In genomic region chr3:114510201-114510600, GRCh38 we compare ENCODE assay signal across 25 cellular contexts.
DNase-seq lines count a peak whose midpoint lies in the region; ATAC-seq, FAIRE-seq and TF ChIP-seq lines count a peak whose summit lies in the region.
"Had no signal": no experiment of that assay in that cellular context is flagged by ENCODE, and none has a peak within 500 bp of the region (broad histone marks: within the 10 kb centered on the region; RNA-seq: fewer than 3 reads in every experiment).

No MANE protein-coding gene starts in this region.

- H3K27me3 ChIP-seq in right cardiac atrium (ENCODE audit: control insufficient read depth, insufficient read depth) (no peaks in the 10 kb centered on the region), heart right ventricle (no peaks in the 10 kb centered on the region), GM12878 (replicated peaks in 1 of 2; ENCODE audit: control insufficient read depth in 2 of 2, insufficient read depth in 2 of 2, low read length in 1 of 2) (no peaks in the 10 kb centered on the region), Karpas-422 (ENCODE audit: low read length) (no peaks in the 10 kb centered on the region)
- H3K27me3 ChIP-seq: BLaER1 had no signal

- TF ChIP-seq RAD21 in GM12878 (IDR thresholded peaks at IDR 0.05; ENCODE audit: insufficient read depth, low read depth, low read length): no peak

- no peak for ATAC-seq in right cardiac atrium
- no peak for ATAC-seq in heart right ventricle
- peak; percentile 66 for ATAC-seq in GM12878
- peak; percentile 61 for ATAC-seq in stimulated activated memory B cell treated with anti-CD40 and anti-IgM and Interleukin-4, amounts not matched to agents 10 μg/mL and 1 μg/mL and 100 μg/mL, for 72 hours

- H3K27me3 Mint-ChIP-seq in stimulated activated memory B cell treated with anti-CD40 and anti-IgM and Interleukin-4, amounts not matched to agents 10 μg/mL and 1 μg/mL and 100 μg/mL, for 72 hours: no peaks in the 10 kb centered on the region

- POLR2A ChIA-PET in GM12878 (lab: Charles Lee): no interaction called here

- DNase-seq in right cardiac atrium (no peak), heart right ventricle (no peak), GM12878 (ENCODE audit: low read depth, low spot score) (no peak), NCI-H82 (lab: John Stamatoyannopoulos, UW) (no peak), NCI-H2227 treated with DMSO at 0.1 percent for 48 hours (lab: John Stamatoyannopoulos, UW) (no peak), Karpas-422 (no peak)
- DNase-seq: 8988T; ACHN; CD4-positive, CD25-positive, alpha-beta regulatory T cell; GOT3; HFFc6; IMR-90; KG1; MM.1S; NCI-H2029; NCI-H446 treated with DMSO at 0.1 percent for 48 hours; NCI-H526; SK-N-SH had no signal

- H3K9ac ChIP-seq in GM12878 (ENCODE audit: control insufficient read depth, insufficient read depth, low read length) (no peak overlapping the region), Karpas-422 (ENCODE audit: low read length) (no peak overlapping the region)
- H3K9ac ChIP-seq: BLaER1, SK-N-SH had no signal

- H3K4me3 Mint-ChIP-seq in stimulated activated memory B cell treated with anti-CD40 and anti-IgM and Interleukin-4, amounts not matched to agents 10 μg/mL and 1 μg/mL and 100 μg/mL, for 72 hours: no peak overlapping the region
- H3K4me3 Mint-ChIP-seq: CD4-positive, CD25-positive, alpha-beta regulatory T cell; HFFc6 had no signal

- no peaks in the 10 kb centered on the region for H3K9me3 Mint-ChIP-seq in stimulated activated memory B cell treated with anti-CD40 and anti-IgM and Interleukin-4, amounts not matched to agents 10 μg/mL and 1 μg/mL and 100 μg/mL, for 72 hours
- H3K9me3 Mint-ChIP-seq: CD4-positive, CD25-positive, alpha-beta regulatory T cell; HFFc6 had no signal

- SMC1A ChIA-PET in GM12878 (lab: Charles Lee; ENCODE audit: uncharacterized antibody, unreplicated experiment): interaction anchor here (0.8 to 1.2 kb wide), 3 partner anchors 10 to 126 kb away, joined by 3 to 4 read pairs (median 3); no protein-coding TSS in a partner anchor

- FAIRE-seq in GM12878 (lab: Jason Lieb, UNC): no peak
- FAIRE-seq: D721Med, G401.6, GM12891 had no signal

- H3K27ac Mint-ChIP-seq in stimulated activated memory B cell treated with anti-CD40 and anti-IgM and Interleukin-4, amounts not matched to agents 10 μg/mL and 1 μg/mL and 100 μg/mL, for 72 hours: no peak overlapping the region
- H3K27ac Mint-ChIP-seq: CD4-positive, CD25-positive, alpha-beta regulatory T cell; HFFc6 had no signal

- CTCF ChIA-PET in GM12878 (lab: Yijun Ruan, JAX): interaction anchor here (0.6 to 1.9 kb wide), 4 partner anchors 8 to 17 kb away, joined by 3 to 4 read pairs (median 4); no protein-coding TSS in a partner anchor

- TF ChIP-seq CTCF in heart right ventricle (IDR thresholded peaks at IDR 0.05) (no peak), GM12878 (IDR thresholded peaks at IDR 0.05 in 2 of 3, conservative IDR thresholded peaks at IDR 0.05 in 1 of 3; ENCODE audit: control insufficient read depth in 2 of 3, extremely low read depth in 1 of 3, insufficient read depth in 1 of 3, low read depth in 3 of 3, low read length in 3 of 3) (no peak)

- whole genome bisulfite sequencing in right cardiac atrium: 81% methylated on average over 2 of the region's 2 CpGs
- WGBS in heart right ventricle, 2 donors: 79 to 86% methylated on average over 2 of the region's 2 CpGs
- 8% methylated on average over 2 of the region's 2 CpGs for WGBS in GM12878 (ENCODE audit: insufficient coverage, insufficient replicate concordance, low lambda C conversion rate, missing lambda C conversion rate)
- 69 to 75% methylated on average over 1 to 2 of the region's 2 CpGs for WGBS in mesodermal cell (ENCODE audit: insufficient coverage in 2 of 2), 2 experiments

- H3K4me3 ChIP-seq in right cardiac atrium (ENCODE audit: low read length): no peak overlapping the region
- H3K4me3 ChIP-seq in heart right ventricle: no peak overlapping the region
- no peak overlapping the region for H3K4me3 ChIP-seq in GM12878
- H3K4me3 ChIP-seq in mesodermal cell (ENCODE audit: extremely low read depth, insufficient read depth, low read length, poor library complexity, severe bottlenecking): no peak overlapping the region
- no peak overlapping the region for H3K4me3 ChIP-seq in Karpas-422 (ENCODE audit: low read length)
- H3K4me3 ChIP-seq: BLaER1, HAP-1 had no signal

- H3K27ac ChIP-seq in right cardiac atrium (ENCODE audit: low read length) (peak overlapping the region; percentile 27), heart right ventricle (no peak overlapping the region), GM12878 (ENCODE audit: control insufficient read depth, insufficient read depth) (no peak overlapping the region), mesodermal cell (ENCODE audit: low read depth, low read length, severe bottlenecking) (peak overlapping the region; percentile 8), Karpas-422 (ENCODE audit: low read length) (no peak overlapping the region)
- H3K27ac ChIP-seq: BLaER1 had no signal

- H3K4me1 ChIP-seq in right cardiac atrium (ENCODE audit: control insufficient read depth, insufficient read depth, low read length): peaks cover 5% of the 10 kb centered on the region
- H3K4me1 ChIP-seq in heart right ventricle: peaks cover 0 to 62% (median 30%) of the 10 kb centered on the region in 9 donors
- no peaks in the 10 kb centered on the region for H3K4me1 ChIP-seq in GM12878 (ENCODE audit: control insufficient read depth, insufficient read depth, low read length)
- H3K4me1 ChIP-seq in mesodermal cell (ENCODE audit: control insufficient read depth, insufficient read depth, low read length, poor library complexity, severe bottlenecking): peaks cover 4% of the 10 kb centered on the region
- no peaks in the 10 kb centered on the region for H3K4me1 ChIP-seq in Karpas-422 (ENCODE audit: low read length)
- H3K4me1 ChIP-seq: BLaER1 had no signal

- RAD21 ChIA-PET in GM12878 (lab: Charles Lee; ENCODE audit: unreplicated experiment): interaction anchor here (0.9 kb wide), 1 partner anchor 46 kb away, joined by 3 read pairs; no protein-coding TSS in a partner anchor

- peaks cover 34% of the 10 kb centered on the region for H3K4me1 Mint-ChIP-seq in stimulated activated memory B cell treated with anti-CD40 and anti-IgM and Interleukin-4, amounts not matched to agents 10 μg/mL and 1 μg/mL and 100 μg/mL, for 72 hours

- H3K36me3 Mint-ChIP-seq in stimulated activated memory B cell treated with anti-CD40 and anti-IgM and Interleukin-4, amounts not matched to agents 10 μg/mL and 1 μg/mL and 100 μg/mL, for 72 hours: peaks cover 20% of the 10 kb centered on the region

- no peaks in the 10 kb centered on the region for H3K9me2 ChIP-seq in Karpas-422 (replicated peaks; ENCODE audit: insufficient read depth, low read length)
- H3K9me2 ChIP-seq: SK-N-SH had no signal

- H3K4me2 ChIP-seq in GM12878 (ENCODE audit: control insufficient read depth, insufficient read depth) (no peak overlapping the region), Karpas-422 (ENCODE audit: low read depth, low read length, poor library complexity, severe bottlenecking) (no peak overlapping the region)
- H3K4me2 ChIP-seq: BLaER1, SK-N-SH had no signal

- H3K36me3 ChIP-seq in heart right ventricle: no peaks in the 10 kb centered on the region
- no peaks in the 10 kb centered on the region for H3K36me3 ChIP-seq in GM12878 (ENCODE audit: control insufficient read depth in 2 of 2, insufficient read depth in 2 of 2, low read length in 1 of 2)
- no peaks in the 10 kb centered on the region for H3K36me3 ChIP-seq in mesodermal cell (ENCODE audit: control insufficient read depth, insufficient read depth, low read length)
- no peaks in the 10 kb centered on the region for H3K36me3 ChIP-seq in Karpas-422 (ENCODE audit: insufficient read depth, low read length)
- H3K36me3 ChIP-seq: BLaER1, HAP-1 had no signal

- no peak for TF ChIP-seq EP300 in GM12878 (IDR thresholded peaks at IDR 0.05; ENCODE audit: borderline replicate concordance in 1 of 2, control insufficient read depth in 1 of 2, low read depth in 2 of 2, low read length in 2 of 2)

- intact Hi-C loops in right cardiac atrium (cut with DNase I): no loop called here
- intact Hi-C loops in heart right ventricle (cut with DNase I): loop anchor here in 1 of 10 donors (10.0 kb wide), 1 partner anchor 85 kb away; no protein-coding TSS in a partner anchor
- intact Hi-C loops in GM12878 (cut with micrococcal nuclease; ENCODE audit: unreplicated experiment): no loop called here

- H3K9me3 ChIP-seq in right cardiac atrium (ENCODE audit: control insufficient read depth, low read length) (no peaks in the 10 kb centered on the region), heart right ventricle (no peaks in the 10 kb centered on the region), GM12878 (replicated peaks; ENCODE audit: control insufficient read depth, insufficient read depth, low read length) (no peaks in the 10 kb centered on the region), mesodermal cell (ENCODE audit: control insufficient read depth, low read length) (no peaks in the 10 kb centered on the region), Karpas-422 (ENCODE audit: low read length) (no peaks in the 10 kb centered on the region)
- H3K9me3 ChIP-seq: BLaER1, HAP-1, SK-N-SH had no signal

- no peaks in the 10 kb centered on the region for H3K79me2 ChIP-seq in GM12878 (ENCODE audit: control insufficient read depth, insufficient read depth, low read length)
- no peaks in the 10 kb centered on the region for H3K79me2 ChIP-seq in Karpas-422 (ENCODE audit: low read length)

- H4K20me1 ChIP-seq in GM12878 (ENCODE audit: control insufficient read depth, insufficient read depth) (no peaks in the 10 kb centered on the region), Karpas-422 (ENCODE audit: insufficient read depth, low read depth, low read length) (no peaks in the 10 kb centered on the region)
- H4K20me1 ChIP-seq: BLaER1 had no signal

- in situ Hi-C loops in GM12878 (cut with MboI): no loop called here

- no TSS peak for BruUV-seq in GM12878 (replicated peaks; lab: Mats Ljungman, UMichigan)

- no peak overlapping the region for H2AFZ ChIP-seq in GM12878 (ENCODE audit: control insufficient read depth, low read depth, low read length)
- H2AFZ ChIP-seq in Karpas-422 (ENCODE audit: low read length): no peak overlapping the region

- no peak for TF ChIP-seq POLR2A in GM12878 (IDR thresholded peaks at IDR 0.05; ENCODE audit: low read depth, low read length)

TF ChIP-seq in GM12878, 131 proteins besides CTCF, POLR2A, EP300 and RAD21:
- TF ChIP-seq ZNF384 (IDR thresholded peaks at IDR 0.05; ENCODE audit: borderline replicate concordance, low read depth, low read length): peak; percentile 58; the same call in 1 of the 2 replicates
- peak; percentile 49; the same call in 1 of the 2 replicates for TF ChIP-seq SPI1 (IDR thresholded peaks at IDR 0.05; ENCODE audit: borderline replicate concordance, insufficient read depth, low read depth, low read length)
- TF ChIP-seq BCL11A (IDR thresholded peaks at IDR 0.05; ENCODE audit: low read depth, low read length): peak; percentile 57; the same call in 1 of the 2 replicates
- no peak for TF ChIP-seq SREBF1 (IDR thresholded peaks at IDR 0.05; ENCODE audit: low read length)

Comparison
In these comparisons a context has a peak if more than half of its experiments do, and no peak if none do; other contexts are left out.
1. H3K27ac ChIP-seq: peak in right cardiac atrium (single experiment) and mesodermal cell (single experiment); none in heart right ventricle (0 of 10), GM12878 (single experiment) and Karpas-422 (single experiment).
2. ATAC-seq: peak in GM12878 (single experiment) and stimulated activated memory B cell treated with anti-CD40 and anti-IgM and Interleukin-4, amounts not matched to agents 10 μg/mL and 1 μg/mL and 100 μg/mL, for 72 hours (single experiment); none in right cardiac atrium (0 of 2) and heart right ventricle (0 of 8).